Comparison of ENCODE assay signal across 12 cellular contexts in the genomic region with DNA sequence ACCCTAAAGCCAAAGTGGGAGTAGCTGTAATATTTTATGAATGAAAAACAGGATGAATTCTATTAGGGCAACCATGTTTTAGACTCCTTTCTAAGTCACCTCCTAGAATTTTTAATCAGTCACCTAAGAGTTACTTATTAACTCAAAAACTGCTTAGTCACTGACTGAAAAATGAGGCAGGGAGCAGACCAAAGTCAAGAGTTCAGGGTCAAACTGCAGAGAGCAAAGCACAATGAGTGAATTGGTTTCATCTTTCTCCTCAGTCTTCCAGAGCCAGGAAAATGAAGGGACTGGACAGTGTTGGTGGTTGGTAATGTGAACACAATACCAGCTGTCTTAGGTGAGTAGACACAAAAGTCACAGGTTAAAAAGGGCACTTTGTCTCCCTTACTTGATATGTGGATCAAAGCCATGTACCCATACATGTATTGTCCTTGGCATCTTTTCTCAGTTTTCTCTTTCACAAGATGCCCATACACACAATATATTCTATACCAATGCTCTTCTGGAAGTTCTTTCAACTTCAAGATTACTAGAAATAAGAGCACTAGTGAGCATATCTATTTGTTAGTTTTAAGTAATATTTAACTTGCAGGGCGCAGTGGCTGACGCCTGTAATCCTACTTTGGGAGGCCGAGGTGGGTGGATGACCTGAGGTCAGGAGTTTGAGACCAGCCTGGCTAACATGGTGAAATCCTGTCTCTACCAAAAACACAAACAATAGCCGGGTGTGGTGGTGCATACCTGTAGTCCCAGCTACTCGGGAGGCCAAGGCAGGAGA. TPM values are rescaled to one million over a fixed set of nuclear protein-coding genes. Genes with fewer than 3 reads are reported as not detected.
A peak's percentile ranks its signal among the peaks of the same experiment; 100 is the strongest.
DNase-seq lines count a peak whose midpoint lies in the region; ATAC-seq and TF ChIP-seq lines count a peak whose summit lies in the region.
"Had no signal": no experiment of that assay in that cellular context is flagged by ENCODE, and none has a peak within 500 bp of the region (broad histone marks: within the 10 kb centered on the region; RNA-seq: fewer than 3 reads in every experiment).

No MANE protein-coding gene starts in this region.

- H3K4me3 Mint-ChIP-seq in natural killer cell = no peak overlapping the region

- H3K27ac Mint-ChIP-seq in natural killer cell = no peak overlapping the region

- peak overlapping the region; percentile 77 for H3K27ac ChIP-seq in 22Rv1
- H3K27ac ChIP-seq: gastroesophageal sphincter, suprapubic skin had no signal

- peak; percentile 79 for DNase-seq in kidney glomerular epithelial cell (lab: John Stamatoyannopoulos, UW)
- no peak for DNase-seq in stimulated activated CD4-positive, alpha-beta T cell treated with anti-CD3 and anti-CD28 coated beads, Interleukin-1b, Interleukin-23, amount 100 ng/mL, for 48 hours
- DNase-seq in AG08395 (ENCODE audit: low spot score) = no peak
- DNase-seq in natural killer cell = no peak
- no peak for DNase-seq in GOT3 (lab: John Stamatoyannopoulos, UW)
- DNase-seq: MG63, NCI-H510A had no signal

- no peaks in the 10 kb centered on the region for H3K27me3 Mint-ChIP-seq in natural killer cell (ENCODE audit: low read depth in 2 of 2)

- intact Hi-C loops in natural killer cell (cut with micrococcal nuclease) = no loop called here

- H3K9me3 Mint-ChIP-seq in natural killer cell = no peaks in the 10 kb centered on the region

- no peak for TF ChIP-seq CTCF in 22Rv1 (IDR thresholded peaks at IDR 0.05)
- TF ChIP-seq CTCF in natural killer cell (IDR thresholded peaks at IDR 0.05) = no peak

- H3K4me1 Mint-ChIP-seq in natural killer cell = no peaks in the 10 kb centered on the region

- no peaks in the 10 kb centered on the region for H3K36me3 Mint-ChIP-seq in natural killer cell

- ATAC-seq in GM21423 (IDR thresholded peaks at IDR 0.05; ENCODE audit: unreplicated experiment) (peak; percentile 70), HG03558 (IDR thresholded peaks at IDR 0.05; ENCODE audit: extremely low read depth, unreplicated experiment) (peak; percentile 64), natural killer cell (no peak)
- ATAC-seq: gastroesophageal sphincter had no signal

RNA-seq across cellular contexts. Expression of a gene that starts 42.2 kb away (rescaled TPM):
- total RNA-seq in natural killer cell = 10 to 100 TPM in 1 of 3 donors, 1 to 10 TPM in 2; 3.4 to 10.4 (median 4.9) TPM

Comparison
In these comparisons a context has a peak if more than half of its experiments do, and no peak if none do; other contexts are left out.
1. ATAC-seq: peak in GM21423 (single experiment) and HG03558 (single experiment); none in natural killer cell (0 of 3).